In the genomic region with DNA sequence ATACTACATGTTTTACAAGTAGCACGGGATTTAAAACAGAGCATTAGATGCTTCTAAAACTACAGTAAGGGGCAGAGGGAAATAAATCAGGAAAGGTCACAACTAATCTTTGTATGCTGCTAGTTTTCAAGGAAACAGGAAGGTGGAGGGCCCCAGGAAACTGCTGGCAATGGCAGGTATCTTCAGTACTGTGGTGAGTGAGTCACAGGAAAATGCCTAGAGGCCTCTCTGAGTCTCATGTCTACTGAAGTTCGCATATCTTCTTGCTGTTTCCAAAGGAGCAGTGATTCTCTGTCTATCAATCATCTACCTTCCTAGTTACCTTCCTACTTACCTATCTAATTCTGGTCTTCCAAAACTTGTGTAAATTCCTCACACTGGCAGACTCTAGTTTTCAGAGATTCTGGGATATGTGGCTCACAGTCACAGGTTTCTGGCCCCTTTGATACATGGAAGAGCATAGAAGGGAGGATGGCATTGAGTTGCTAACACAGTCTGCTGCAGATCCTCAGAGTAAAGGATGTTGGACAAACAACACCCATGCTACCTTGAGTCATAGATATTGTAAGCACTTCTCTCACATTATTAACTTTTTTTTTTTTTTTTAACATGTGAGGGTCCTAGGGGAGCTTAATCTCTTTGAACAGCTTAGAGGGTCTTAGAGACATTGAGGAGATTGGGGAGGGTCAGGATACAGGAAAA, we compare ENCODE assay signal across 22 cellular contexts. TPM values are rescaled to one million over a fixed set of nuclear protein-coding genes. Genes with fewer than 3 reads are reported as not detected.
DNase-seq lines count a peak whose midpoint lies in the region; ATAC-seq and TF ChIP-seq lines count a peak whose summit lies in the region.
"Had no signal": no experiment of that assay in that cellular context is flagged by ENCODE, and none has a peak within 500 bp of the region (broad histone marks: within the 10 kb centered on the region; RNA-seq: fewer than 3 reads in every experiment).

No MANE protein-coding gene starts in this region.

- no peak overlapping the region for H2BK120ac ChIP-seq in H9 (ENCODE audit: low read depth, low read length, poor library complexity, severe bottlenecking)

- no peak overlapping the region for H3K18ac ChIP-seq in H9 (ENCODE audit: insufficient read length, low read depth, low read length)

- no peak overlapping the region for H3K27ac Mint-ChIP-seq in H9
- H3K27ac Mint-ChIP-seq: T-helper 2 cell treated with Interferon-gamma antibody and Interleukin-4, amounts not matched to agents 5 μg/mL and 100 μg/mL, for 36 hours had no signal

- no peak overlapping the region for H2BK12ac ChIP-seq in H9 (ENCODE audit: insufficient read length, low read depth, low read length)

- DNase-seq in EL (peak; percentile 3), M059J (ENCODE audit: low read depth) (peak; percentile 85), adipocyte (ENCODE audit: low read depth) (peak; percentile 14), kidney glomerular epithelial cell (lab: John Stamatoyannopoulos, UW) (peak; percentile 12), SK-N-SH (no peak), H9 (no peak), left cardiac atrium (no peak)
- no peak for DNase-seq in activated CD8-positive, alpha-beta memory T cell treated with anti-CD3 and anti-CD28 coated beads for 24 hours
- DNase-seq: activated CD4-positive, CD25-positive, alpha-beta regulatory T cell; activated gamma-delta T cell treated with Interleukin-2 at 50 U/mL for 16 hours; body of pancreas; GF-D8; KBM-7; midbrain; NCI-H1105; SHP77; spleen had no signal

- ATAC-seq in left cardiac atrium: no peak
- ATAC-seq: body of pancreas had no signal

- H2BK5ac ChIP-seq in H9 (ENCODE audit: insufficient read length, low read length): no peak overlapping the region

- no peak for TF ChIP-seq EP300 in SK-N-SH (IDR thresholded peaks at IDR 0.05; ENCODE audit: borderline replicate concordance in 1 of 2, low read depth in 1 of 2, low read length in 1 of 2)

- no peaks in the 10 kb centered on the region for H3K79me2 ChIP-seq in SK-N-SH (ENCODE audit: insufficient read depth)
- H3K79me2 ChIP-seq in H9 (ENCODE audit: insufficient read depth, low read length): no peaks in the 10 kb centered on the region

- H3K79me1 ChIP-seq in H9 (ENCODE audit: insufficient read depth, low read depth, low read length, poor library complexity, severe bottlenecking): no peaks in the 10 kb centered on the region

- WGBS in SK-N-SH (ENCODE audit: low lambda C conversion rate): 23% methylated on average over 2 of the region's 2 CpGs
- WGBS in H9 (ENCODE audit: extremely low coverage, insufficient read length, low lambda C conversion rate): no CpG with 5 or more reads among the region's 2 CpGs

- H3K36me3 ChIP-seq in adipocyte (ENCODE audit: control insufficient read depth, insufficient read depth, low read length, severe bottlenecking) (no peaks in the 10 kb centered on the region), SK-N-SH (replicated peaks in 1 of 2; ENCODE audit: control insufficient read depth in 1 of 2, insufficient read depth in 2 of 2, low read length in 1 of 2) (no peaks in the 10 kb centered on the region)
- H3K36me3 ChIP-seq: spleen had no signal

- no peak overlapping the region for H4K5ac ChIP-seq in H9 (ENCODE audit: insufficient read length, low read depth, low read length)

- no peak overlapping the region for H3T11ph ChIP-seq in H9 (ENCODE audit: low read length)

- POLR2A ChIA-PET in SK-N-SH (lab: Yijun Ruan, JAX): no interaction called here

- no peak overlapping the region for H4K91ac ChIP-seq in H9 (ENCODE audit: insufficient read length, low read depth, low read length)

- H3K9me3 ChIP-seq in adipocyte (ENCODE audit: control insufficient read depth, low read length): no peaks in the 10 kb centered on the region
- no peaks in the 10 kb centered on the region for H3K9me3 ChIP-seq in SK-N-SH
- H3K9me3 ChIP-seq in H9 (ENCODE audit: control insufficient read depth, low read depth, low read length): no peaks in the 10 kb centered on the region
- H3K9me3 ChIP-seq: body of pancreas, spleen had no signal

- no peak overlapping the region for H3K4me2 ChIP-seq in SK-N-SH
- H3K4me2 ChIP-seq in H9 (ENCODE audit: insufficient read depth, insufficient read length, low read length): no peak overlapping the region

- no peaks in the 10 kb centered on the region for H3K27me3 ChIP-seq in adipocyte (replicated peaks; ENCODE audit: control insufficient read depth, insufficient read depth, low read length)
- no peaks in the 10 kb centered on the region for H3K27me3 ChIP-seq in SK-N-SH (ENCODE audit: insufficient read depth)
- H3K27me3 ChIP-seq in H9 (ENCODE audit: insufficient read depth, low read length): no peaks in the 10 kb centered on the region
- H3K27me3 ChIP-seq: body of pancreas had no signal

- no peak overlapping the region for H3K4me3 ChIP-seq in adipocyte (ENCODE audit: low read length)
- no peak overlapping the region for H3K4me3 ChIP-seq in SK-N-SH (ENCODE audit: low read depth in 2 of 2, low read length in 1 of 2)
- H3K4me3 ChIP-seq: body of pancreas, spleen had no signal

- H3K9ac ChIP-seq in adipocyte (ENCODE audit: low read length): no peak overlapping the region
- H3K9ac ChIP-seq in SK-N-SH: no peak overlapping the region
- H3K9ac ChIP-seq in H9 (ENCODE audit: extremely low read depth, insufficient read length, low read length): no peak overlapping the region

- H3K27me3 Mint-ChIP-seq in H9 (ENCODE audit: low read depth): peaks cover 14% of the 10 kb centered on the region

- TF ChIP-seq CTCF in SK-N-SH (IDR thresholded peaks at IDR 0.05): no peak
- TF ChIP-seq CTCF in H9 (conservative IDR thresholded peaks at IDR 0.05): no peak

- no peaks in the 10 kb centered on the region for H4K20me1 ChIP-seq in SK-N-SH (ENCODE audit: insufficient read depth)
- no peaks in the 10 kb centered on the region for H4K20me1 ChIP-seq in H9 (ENCODE audit: control insufficient read depth, insufficient read depth, insufficient read length)

- no peak overlapping the region for H3K23ac ChIP-seq in H9 (ENCODE audit: insufficient read length, low read depth, low read length)

- no peak for TF ChIP-seq RAD21 in SK-N-SH (IDR thresholded peaks at IDR 0.05; ENCODE audit: low read length)

- H2BK15ac ChIP-seq in H9 (ENCODE audit: low read depth, low read length): no peak overlapping the region

- H3K23me2 ChIP-seq in H9 (ENCODE audit: insufficient read length, low read depth, low read length, poor library complexity, severe bottlenecking): no peaks in the 10 kb centered on the region

- H3K4me1 ChIP-seq in adipocyte (ENCODE audit: control insufficient read depth, insufficient read depth, low read length): no peaks in the 10 kb centered on the region
- H3K4me1 ChIP-seq in SK-N-SH (ENCODE audit: control insufficient read depth in 1 of 2, insufficient read depth in 2 of 2, low read depth in 1 of 2, low read length in 1 of 2): peaks cover 0 to 3% of the 10 kb centered on the region in 2 experiments; a peak in 2 of 4 replicates
- no peaks in the 10 kb centered on the region; the same call in 1 of the 2 replicates for H3K4me1 ChIP-seq in H9 (ENCODE audit: insufficient read depth, low read length)
- H3K4me1 ChIP-seq: body of pancreas, spleen had no signal

- no peaks in the 10 kb centered on the region for H3F3A ChIP-seq in SK-N-SH (replicated peaks; ENCODE audit: insufficient read depth)

- no peak overlapping the region for H4K8ac ChIP-seq in H9 (replicated peaks; ENCODE audit: insufficient read length, low read depth, low read length)

- H2AFZ ChIP-seq in SK-N-SH (ENCODE audit: low read depth) (no peak overlapping the region), H9 (ENCODE audit: low read length) (no peak overlapping the region)

- no peak overlapping the region for H3K4me3 Mint-ChIP-seq in H9
- H3K4me3 Mint-ChIP-seq: neural crest cell; T-helper 2 cell treated with Interferon-gamma antibody and Interleukin-4, amounts not matched to agents 5 μg/mL and 100 μg/mL, for 36 hours had no signal

- no peaks in the 10 kb centered on the region for H3K9me3 Mint-ChIP-seq in H9
- H3K9me3 Mint-ChIP-seq: neural crest cell; T-helper 2 cell treated with Interferon-gamma antibody and Interleukin-4, amounts not matched to agents 5 μg/mL and 100 μg/mL, for 36 hours had no signal

- H3K4ac ChIP-seq in H9 (ENCODE audit: low read depth, low read length): no peak overlapping the region

- peaks cover 4 to 5% of the 10 kb centered on the region in 2 experiments; a peak in 3 of 4 replicates for H3K4me1 Mint-ChIP-seq in H9

- no peak overlapping the region for H2BK20ac ChIP-seq in H9 (ENCODE audit: low read depth, low read length, poor library complexity, severe bottlenecking)

- H3K9me2 ChIP-seq in SK-N-SH: no peaks in the 10 kb centered on the region

- H3K27ac ChIP-seq in SK-N-SH (ENCODE audit: low read depth in 2 of 2, low read length in 1 of 2): no peak overlapping the region
- no peak overlapping the region for H3K27ac ChIP-seq in H9 (ENCODE audit: insufficient read length, low read depth, low read length)
- H3K27ac ChIP-seq: body of pancreas, spleen had no signal

- no peak overlapping the region for H2AK5ac ChIP-seq in H9 (ENCODE audit: insufficient read length, low read length)

- H3K56ac ChIP-seq in H9 (ENCODE audit: insufficient read length, low read depth, low read length): no peak overlapping the region

- no peak overlapping the region for H3K14ac ChIP-seq in H9 (ENCODE audit: insufficient read depth, low read length)

- CTCF ChIA-PET in SK-N-SH (lab: Yijun Ruan, JAX): interaction anchor here (0.7 to 1.8 kb wide), 2 partner anchors 10 to 99 kb away, joined by 3 to 11 read pairs; no protein-coding TSS in a partner anchor

- intact Hi-C loops in left cardiac atrium (cut with DNase I): no loop called here

- H3K36me3 Mint-ChIP-seq in H9 (ENCODE audit: insufficient read depth in 1 of 3, low read depth in 3 of 3): no peaks in the 10 kb centered on the region; a peak in 1 of 7 replicates

TF ChIP-seq in SK-N-SH, 30 proteins besides CTCF, POLR2A, EP300 and RAD21 (continues in another document):
- TF ChIP-seq, protein P1, sequence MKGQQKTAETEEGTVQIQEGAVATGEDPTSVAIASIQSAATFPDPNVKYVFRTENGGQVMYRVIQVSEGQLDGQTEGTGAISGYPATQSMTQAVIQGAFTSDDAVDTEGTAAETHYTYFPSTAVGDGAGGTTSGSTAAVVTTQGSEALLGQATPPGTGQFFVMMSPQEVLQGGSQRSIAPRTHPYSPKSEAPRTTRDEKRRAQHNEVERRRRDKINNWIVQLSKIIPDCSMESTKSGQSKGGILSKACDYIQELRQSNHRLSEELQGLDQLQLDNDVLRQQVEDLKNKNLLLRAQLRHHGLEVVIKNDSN (IDR thresholded peaks at IDR 0.05; ENCODE audit: borderline replicate concordance, low read depth): no peak
- TF ChIP-seq GATA2 (CRISPR knock-in tag; IDR thresholded peaks at IDR 0.05): no peak
- no peak for TF ChIP-seq YY1 (IDR thresholded peaks at IDR 0.05; ENCODE audit: low read depth)
- no peak for TF ChIP-seq TCF12 (IDR thresholded peaks at IDR 0.05)
- TF ChIP-seq CHD2 (IDR thresholded peaks at IDR 0.05; ENCODE audit: low read length, partially characterized antibody): no peak
- no peak for TF ChIP-seq EZH2phosphoT487 (IDR thresholded peaks at IDR 0.05; ENCODE audit: borderline replicate concordance, low read depth)

RNA-seq across cellular contexts. Expression of a gene that starts 58.8 kb away (rescaled TPM):
- not detected in 2 replicates for total RNA-seq in M059J (2014; rRNA removed; shearing (Covaris generic))
- not detected in 2 replicates for polyA plus RNA-seq in SK-N-SH (2012; rRNA removed)
- 0.05 TPM in 1 of 2 replicates, not detected in the other for polyA plus RNA-seq in SK-N-SH (2012; cell fraction: cytosol; rRNA removed)
- 0.02 TPM in 2 replicates for polyA plus RNA-seq in SK-N-SH (2012; cell fraction: nucleus; rRNA removed)
- 74.6 and 75.5 TPM in 2 replicates for total RNA-seq in H9 (2021)
- total RNA-seq in left cardiac atrium: under 1 TPM; 0.34 to 0.41 TPM
- total RNA-seq: body of pancreas, glomerular endothelial cell, kidney epithelial cell, pulmonary artery endothelial cell had no signal

Comparison
In these comparisons a context has a peak if more than half of its experiments do, and no peak if none do; other contexts are left out.
1. DNase-seq: peak in EL (single experiment), M059J (single experiment), adipocyte (single experiment) and kidney glomerular epithelial cell (single experiment); none in SK-N-SH (single experiment), H9 (single experiment), activated CD8-positive, alpha-beta memory T cell treated with anti-CD3 and anti-CD28 coated beads for 24 hours (single experiment) and left cardiac atrium (single experiment).
2. RNA of a gene that starts 58.8 kb away (total RNA-seq): 74.6 to 75.5 TPM in H9; 0.34 to 0.41 TPM in left cardiac atrium and not detected in M059J; every median in the first group is over 10 times any median in the second.